ENCODE assay signal across 1 cellular context in genomic region chr5:11596657-11597071, GRCh38.
TF ChIP-seq lines count a peak whose summit lies in the region.

No MANE protein-coding gene starts in this region.

TF ChIP-seq in HepG2, 621 proteins besides CTCF, POLR2A, EP300 and RAD21 (continued from another document and continues in another):
- TF ChIP-seq, protein P1, sequence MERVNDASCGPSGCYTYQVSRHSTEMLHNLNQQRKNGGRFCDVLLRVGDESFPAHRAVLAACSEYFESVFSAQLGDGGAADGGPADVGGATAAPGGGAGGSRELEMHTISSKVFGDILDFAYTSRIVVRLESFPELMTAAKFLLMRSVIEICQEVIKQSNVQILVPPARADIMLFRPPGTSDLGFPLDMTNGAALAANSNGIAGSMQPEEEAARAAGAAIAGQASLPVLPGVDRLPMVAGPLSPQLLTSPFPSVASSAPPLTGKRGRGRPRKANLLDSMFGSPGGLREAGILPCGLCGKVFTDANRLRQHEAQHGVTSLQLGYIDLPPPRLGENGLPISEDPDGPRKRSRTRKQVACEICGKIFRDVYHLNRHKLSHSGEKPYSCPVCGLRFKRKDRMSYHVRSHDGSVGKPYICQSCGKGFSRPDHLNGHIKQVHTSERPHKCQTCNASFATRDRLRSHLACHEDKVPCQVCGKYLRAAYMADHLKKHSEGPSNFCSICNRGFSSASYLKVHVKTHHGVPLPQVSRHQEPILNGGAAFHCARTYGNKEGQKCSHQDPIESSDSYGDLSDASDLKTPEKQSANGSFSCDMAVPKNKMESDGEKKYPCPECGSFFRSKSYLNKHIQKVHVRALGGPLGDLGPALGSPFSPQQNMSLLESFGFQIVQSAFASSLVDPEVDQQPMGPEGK (CRISPR knock-in tag; IDR thresholded peaks at IDR 0.05): peak; percentile 45; the same call in 1 of the 2 replicates
- 0 out of 2 replicates have a peak, but pooled peaks have one; percentile 58 for TF ChIP-seq ZFP1 (CRISPR knock-in tag; IDR thresholded peaks at IDR 0.05)
- TF ChIP-seq TFAP4 (IDR thresholded peaks at IDR 0.05; ENCODE audit: borderline replicate concordance, low read depth): peak; percentile 86
- TF ChIP-seq, protein P2, sequence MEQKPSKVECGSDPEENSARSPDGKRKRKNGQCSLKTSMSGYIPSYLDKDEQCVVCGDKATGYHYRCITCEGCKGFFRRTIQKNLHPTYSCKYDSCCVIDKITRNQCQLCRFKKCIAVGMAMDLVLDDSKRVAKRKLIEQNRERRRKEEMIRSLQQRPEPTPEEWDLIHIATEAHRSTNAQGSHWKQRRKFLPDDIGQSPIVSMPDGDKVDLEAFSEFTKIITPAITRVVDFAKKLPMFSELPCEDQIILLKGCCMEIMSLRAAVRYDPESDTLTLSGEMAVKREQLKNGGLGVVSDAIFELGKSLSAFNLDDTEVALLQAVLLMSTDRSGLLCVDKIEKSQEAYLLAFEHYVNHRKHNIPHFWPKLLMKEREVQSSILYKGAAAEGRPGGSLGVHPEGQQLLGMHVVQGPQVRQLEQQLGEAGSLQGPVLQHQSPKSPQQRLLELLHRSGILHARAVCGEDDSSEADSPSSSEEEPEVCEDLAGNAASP (CRISPR knock-in tag; IDR thresholded peaks at IDR 0.05; ENCODE audit: borderline replicate concordance): peak; percentile 74; the same call in 1 of the 2 replicates
- peak; percentile 30; the same call in 1 of the 2 replicates for TF ChIP-seq ZMYM3 (CRISPR knock-in tag; IDR thresholded peaks at IDR 0.05)
- peak; percentile 91 for TF ChIP-seq CREM (IDR thresholded peaks at IDR 0.05)
- TF ChIP-seq CREM (CRISPR knock-in tag; IDR thresholded peaks at IDR 0.05): no peak
- peak; percentile 38 for TF ChIP-seq TBL1XR1 (IDR thresholded peaks at IDR 0.05; ENCODE audit: borderline replicate concordance, low read length, partially characterized antibody)
- TF ChIP-seq LRRFIP1 (CRISPR knock-in tag; conservative IDR thresholded peaks at IDR 0.05): no peak
- TF ChIP-seq ZNF333 (CRISPR knock-in tag; IDR thresholded peaks at IDR 0.05; ENCODE audit: borderline replicate concordance): no peak
- no peak for TF ChIP-seq PCBP2 (optimal IDR thresholded peaks at IDR 0.05; ENCODE audit: low read depth, low read length, poor library complexity, severe bottlenecking)
- TF ChIP-seq KAT8 (CRISPR knock-in tag; IDR thresholded peaks at IDR 0.05): peak; percentile 42
- TF ChIP-seq PHF5A (CRISPR knock-in tag; IDR thresholded peaks at IDR 0.05; ENCODE audit: low read depth, unreplicated experiment): peak; percentile 50
- no peak for TF ChIP-seq ZBTB7A (CRISPR knock-in tag; IDR thresholded peaks at IDR 0.05)
- 0 out of 2 replicates have a peak, but pooled peaks have one; percentile 79 for TF ChIP-seq STAT5B (CRISPR knock-in tag; IDR thresholded peaks at IDR 0.05)
- TF ChIP-seq PRDM10 (CRISPR knock-in tag; IDR thresholded peaks at IDR 0.05; ENCODE audit: low read depth): 0 out of 2 replicates have a peak, but pooled peaks have one; percentile 34
- TF ChIP-seq TBX2 (CRISPR knock-in tag; IDR thresholded peaks at IDR 0.05; ENCODE audit: borderline replicate concordance): peak; percentile 77
- TF ChIP-seq RXRA (CRISPR knock-in tag; IDR thresholded peaks at IDR 0.05): peak; percentile 49; the same call in 1 of the 2 replicates
- TF ChIP-seq NR1H2 (CRISPR knock-in tag; IDR thresholded peaks at IDR 0.05; ENCODE audit: borderline replicate concordance, low read depth): no peak
- TF ChIP-seq ZNF710 (CRISPR knock-in tag; IDR thresholded peaks at IDR 0.05; ENCODE audit: borderline replicate concordance): peak; percentile 54; the same call in 1 of the 2 replicates
- TF ChIP-seq, protein P3, sequence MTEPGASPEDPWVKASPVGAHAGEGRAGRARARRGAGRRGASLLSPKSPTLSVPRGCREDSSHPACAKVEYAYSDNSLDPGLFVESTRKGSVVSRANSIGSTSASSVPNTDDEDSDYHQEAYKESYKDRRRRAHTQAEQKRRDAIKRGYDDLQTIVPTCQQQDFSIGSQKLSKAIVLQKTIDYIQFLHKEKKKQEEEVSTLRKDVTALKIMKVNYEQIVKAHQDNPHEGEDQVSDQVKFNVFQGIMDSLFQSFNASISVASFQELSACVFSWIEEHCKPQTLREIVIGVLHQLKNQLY (CRISPR knock-in tag; IDR thresholded peaks at IDR 0.05): peak; percentile 85; the same call in 1 of the 2 replicates
- peak; percentile 87 for TF ChIP-seq ONECUT2 (CRISPR knock-in tag; IDR thresholded peaks at IDR 0.05)
- peak; percentile 97 for TF ChIP-seq ISL2 (CRISPR knock-in tag; IDR thresholded peaks at IDR 0.05)
- TF ChIP-seq MAFF (IDR thresholded peaks at IDR 0.05; ENCODE audit: low read depth, low read length): no peak
- no peak for TF ChIP-seq ZFP82 (CRISPR knock-in tag; IDR thresholded peaks at IDR 0.05; ENCODE audit: borderline replicate concordance)
- TF ChIP-seq ZNF597 (CRISPR knock-in tag; IDR thresholded peaks at IDR 0.05): no peak
- 0 out of 2 replicates have a peak, but pooled peaks have one; percentile 30 for TF ChIP-seq FOXA1 (IDR thresholded peaks at IDR 0.05)
- peak; percentile 89 for TF ChIP-seq FOXA1 (CRISPR knock-in tag; IDR thresholded peaks at IDR 0.05)
- TF ChIP-seq ZNF431 (CRISPR knock-in tag; IDR thresholded peaks at IDR 0.05; ENCODE audit: borderline replicate concordance, low read depth): no peak
- peak; percentile 60; the same call in 1 of the 2 replicates for TF ChIP-seq ETV5 (CRISPR knock-in tag; IDR thresholded peaks at IDR 0.05; ENCODE audit: borderline replicate concordance)
- no peak for TF ChIP-seq CC2D1A (CRISPR knock-in tag; IDR thresholded peaks at IDR 0.05)
- TF ChIP-seq ZNF720 (CRISPR knock-in tag; IDR thresholded peaks at IDR 0.05): no peak
- TF ChIP-seq, protein P4, sequence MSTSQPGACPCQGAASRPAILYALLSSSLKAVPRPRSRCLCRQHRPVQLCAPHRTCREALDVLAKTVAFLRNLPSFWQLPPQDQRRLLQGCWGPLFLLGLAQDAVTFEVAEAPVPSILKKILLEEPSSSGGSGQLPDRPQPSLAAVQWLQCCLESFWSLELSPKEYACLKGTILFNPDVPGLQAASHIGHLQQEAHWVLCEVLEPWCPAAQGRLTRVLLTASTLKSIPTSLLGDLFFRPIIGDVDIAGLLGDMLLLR (CRISPR knock-in tag; IDR thresholded peaks at IDR 0.05): no peak
- TF ChIP-seq MED1 (CRISPR knock-in tag; IDR thresholded peaks at IDR 0.05): peak; percentile 79
- no peak for TF ChIP-seq AGO1 (IDR thresholded peaks at IDR 0.05; ENCODE audit: low read depth, low read length, poor library complexity, severe bottlenecking)
- TF ChIP-seq ZNF33B (CRISPR knock-in tag; IDR thresholded peaks at IDR 0.05): no peak
- no peak for TF ChIP-seq ZNF567 (CRISPR knock-in tag; IDR thresholded peaks at IDR 0.05; ENCODE audit: borderline replicate concordance)
- peak; percentile 81 for TF ChIP-seq ZNF331 (CRISPR knock-in tag; IDR thresholded peaks at IDR 0.05)
- TF ChIP-seq CBX1 (IDR thresholded peaks at IDR 0.05; ENCODE audit: low read depth): no peak
- peak; percentile 95 for TF ChIP-seq ZNF503 (CRISPR knock-in tag; IDR thresholded peaks at IDR 0.05)
- peak; percentile 77; the same call in 1 of the 2 replicates for TF ChIP-seq NFKBIZ (CRISPR knock-in tag; IDR thresholded peaks at IDR 0.05)
- TF ChIP-seq ZNF724P (CRISPR knock-in tag; IDR thresholded peaks at IDR 0.05; ENCODE audit: borderline replicate concordance): no peak
- no peak for TF ChIP-seq ZNF749 (CRISPR knock-in tag; IDR thresholded peaks at IDR 0.05; ENCODE audit: borderline replicate concordance)
- TF ChIP-seq HHEX (CRISPR knock-in tag; IDR thresholded peaks at IDR 0.05): peak; percentile 58
- TF ChIP-seq SAP130 (CRISPR knock-in tag; IDR thresholded peaks at IDR 0.05; ENCODE audit: low read depth): peak; percentile 68; the same call in 1 of the 2 replicates
- peak; percentile 42; the same call in 1 of the 2 replicates for TF ChIP-seq TARDBP (CRISPR knock-in tag; IDR thresholded peaks at IDR 0.05)
- no peak for TF ChIP-seq PAX8 (CRISPR knock-in tag; IDR thresholded peaks at IDR 0.05; ENCODE audit: borderline replicate concordance)
- no peak; the same call in 1 of the 2 replicates for TF ChIP-seq ETV6 (CRISPR knock-in tag; conservative IDR thresholded peaks at IDR 0.05)
- TF ChIP-seq RXRB (CRISPR knock-in tag; IDR thresholded peaks at IDR 0.05; ENCODE audit: borderline replicate concordance): peak; percentile 83
- TF ChIP-seq ZNF792 (CRISPR knock-in tag; IDR thresholded peaks at IDR 0.05): peak; percentile 73; the same call in 1 of the 2 replicates
